In genomic region chr9:116096046-116096445, GRCh38 we compare ENCODE assay signal across 29 cellular contexts. TPM values are rescaled to one million over a fixed set of nuclear protein-coding genes. Genes with fewer than 3 reads are reported as not detected.
DNase-seq lines count a peak whose midpoint lies in the region; ATAC-seq and TF ChIP-seq lines count a peak whose summit lies in the region.
"Had no signal": no experiment of that assay in that cellular context is flagged by ENCODE, and none has a peak within 500 bp of the region (broad histone marks: within the 10 kb centered on the region; RNA-seq: fewer than 3 reads in every experiment).

No MANE protein-coding gene starts in this region.

- POLR2A ChIA-PET in IMR-90 (lab: Charles Lee; ENCODE audit: unreplicated experiment), result no interaction called here

- no peak overlapping the region for H2AFZ ChIP-seq in IMR-90 (replicated peaks; ENCODE audit: low read length, poor library complexity)
- H2AFZ ChIP-seq in mesenchymal stem cell (ENCODE audit: low read depth, low read length), result no peak overlapping the region
- H2AFZ ChIP-seq: parathyroid adenoma had no signal

- H4K20me1 ChIP-seq in IMR-90 (ENCODE audit: insufficient read depth, low read length), result no peaks in the 10 kb centered on the region

- H3K9ac ChIP-seq in IMR-90 (ENCODE audit: low read depth, low read length) (no peak overlapping the region), mesenchymal stem cell (ENCODE audit: low read length) (no peak overlapping the region)
- H3K9ac ChIP-seq: parathyroid adenoma had no signal

- no peak for ATAC-seq in IMR-90 (ENCODE audit: low read depth)
- ATAC-seq: gastrocnemius medialis, K562, left lobe of liver, right cardiac atrium had no signal

- H2AK5ac ChIP-seq in IMR-90 (ENCODE audit: low read depth, low read length) (peak overlapping the region; percentile 77), mesenchymal stem cell (ENCODE audit: low read length, severe bottlenecking) (no peak overlapping the region)

- H3K4me2 ChIP-seq in IMR-90 (ENCODE audit: low read depth, low read length), result no peak overlapping the region
- H3K4me2 ChIP-seq in mesenchymal stem cell (ENCODE audit: low read length, poor library complexity, severe bottlenecking), result no peak overlapping the region

- H3K4me3 ChIP-seq in IMR-90 (ENCODE audit: insufficient read depth, low read depth, low read length), result no peak overlapping the region
- no peak overlapping the region for H3K4me3 ChIP-seq in brain microvascular endothelial cell (ENCODE audit: low read depth, low read length)
- H3K4me3 ChIP-seq in mesenchymal stem cell (ENCODE audit: insufficient read depth in 1 of 2, low read depth in 1 of 2, low read length in 2 of 2), result no peak overlapping the region
- H3K4me3 ChIP-seq: esophagus squamous epithelium, gastrocnemius medialis, K562, spleen, thoracic aorta had no signal

- H3K18ac ChIP-seq in IMR-90 (ENCODE audit: low read depth, low read length) (peak overlapping the region; percentile 86; the same call in 1 of the 2 replicates), mesenchymal stem cell (ENCODE audit: low read depth in 1 of 2, low read length in 2 of 2) (no peak overlapping the region)

- CTCF ChIA-PET in IMR-90 (lab: Yijun Ruan, JAX), result no interaction called here

- H3K36me3 ChIP-seq in IMR-90 (ENCODE audit: control insufficient read depth, insufficient read depth, low read length) (no peaks in the 10 kb centered on the region), brain microvascular endothelial cell (replicated peaks) (no peaks in the 10 kb centered on the region), mesenchymal stem cell (ENCODE audit: control insufficient read depth in 1 of 2, insufficient read depth in 2 of 2, low read depth in 1 of 2, low read length in 2 of 2) (no peaks in the 10 kb centered on the region)
- H3K36me3 ChIP-seq: BE2C, esophagus squamous epithelium, gastrocnemius medialis, spleen, thoracic aorta had no signal

- H3K27ac ChIP-seq in IMR-90 (ENCODE audit: insufficient read depth, low read length) (no peak overlapping the region), brain microvascular endothelial cell (no peak overlapping the region), mesenchymal stem cell (ENCODE audit: low read length, poor library complexity, severe bottlenecking) (peak overlapping the region; percentile 12)
- H3K27ac ChIP-seq: esophagus squamous epithelium, gastrocnemius medialis, parathyroid adenoma, spleen, thoracic aorta had no signal

- TF ChIP-seq CTCF in IMR-90 (conservative IDR thresholded peaks at IDR 0.05; ENCODE audit: low read depth, low read length), result no peak
- no peak for TF ChIP-seq CTCF in brain microvascular endothelial cell (IDR thresholded peaks at IDR 0.05; ENCODE audit: low read depth, low read length, missing control alignments)
- TF ChIP-seq CTCF in GM20000 (IDR thresholded peaks at IDR 0.05; ENCODE audit: extremely low read depth, missing control alignments), result no peak

- peaks cover 12% of the 10 kb centered on the region for H3K4me1 ChIP-seq in IMR-90 (ENCODE audit: control insufficient read depth, insufficient read depth, low read length)
- H3K4me1 ChIP-seq in mesenchymal stem cell (ENCODE audit: control insufficient read depth, insufficient read depth, low read depth, low read length), result peaks cover 2% of the 10 kb centered on the region
- H3K4me1 ChIP-seq: BE2C, gastrocnemius medialis, parathyroid adenoma, spleen had no signal

- H4K91ac ChIP-seq in IMR-90 (ENCODE audit: insufficient read depth, low read depth, low read length), result no peak overlapping the region; the same call in 1 of the 2 replicates
- H4K91ac ChIP-seq in mesenchymal stem cell (ENCODE audit: low read length), result no peak overlapping the region

- H3K4ac ChIP-seq in IMR-90 (ENCODE audit: low read depth, low read length) (peak overlapping the region; percentile 34; the same call in 1 of the 2 replicates), mesenchymal stem cell (ENCODE audit: low read depth in 1 of 2, low read length in 2 of 2) (no peak overlapping the region)

- H4K8ac ChIP-seq in IMR-90 (ENCODE audit: low read depth in 2 of 2, low read length in 2 of 2), result 0 out of 4 replicates have a peak overlapping the region, but pooled peaks of 1 of the 2 experiments have one; percentile 19
- H4K8ac ChIP-seq in mesenchymal stem cell (ENCODE audit: low read length), result no peak overlapping the region

- H2BK120ac ChIP-seq in IMR-90 (ENCODE audit: low read depth, low read length) (peak overlapping the region; percentile 29; the same call in 1 of the 2 replicates), mesenchymal stem cell (ENCODE audit: low read depth, low read length) (no peak overlapping the region)

- H3K23ac ChIP-seq in IMR-90 (ENCODE audit: low read depth, low read length), result no peak overlapping the region
- H3K23ac ChIP-seq in mesenchymal stem cell (ENCODE audit: low read length in 2 of 2), result no peak overlapping the region

- H2BK12ac ChIP-seq in mesenchymal stem cell (ENCODE audit: low read length in 2 of 2), result no peak overlapping the region

- no peak for TF ChIP-seq RAD21 in IMR-90 (IDR thresholded peaks at IDR 0.05; ENCODE audit: low read length)

- in situ Hi-C loops in IMR-90 (cut with MboI; ENCODE audit: low sequenced_read_pairs), result no loop called here
- in situ Hi-C loops in brain microvascular endothelial cell (cut with HindIII; ENCODE audit: low pct_ligation_motif_present, low sequenced_read_pairs), result no loop called here

- peak overlapping the region; percentile 16; the same call in 1 of the 2 replicates for H2BK20ac ChIP-seq in IMR-90 (ENCODE audit: low read depth, low read length)

- H2BK15ac ChIP-seq in IMR-90 (ENCODE audit: low read depth, low read length) (peak overlapping the region; percentile 77; the same call in 1 of the 3 replicates), mesenchymal stem cell (ENCODE audit: low read depth, poor library complexity, severe bottlenecking) (no peak overlapping the region)

- no peaks in the 10 kb centered on the region for H3K79me1 ChIP-seq in IMR-90 (ENCODE audit: low read depth in 1 of 2, low read length in 2 of 2)
- H3K79me1 ChIP-seq in mesenchymal stem cell (replicated peaks; ENCODE audit: low read length, poor library complexity, severe bottlenecking), result no peaks in the 10 kb centered on the region

- DNase-seq in Daoy (ENCODE audit: low read depth) (peak; percentile 53), IMR-90 (peak; percentile 38), brain microvascular endothelial cell (peak; percentile 39), mesenchymal stem cell (no peak), GM20000 (ENCODE audit: low spot score) (no peak), NCI-H1694 (lab: John Stamatoyannopoulos, UW) (no peak)
- DNase-seq in activated CD8-positive, alpha-beta memory T cell treated with anti-CD3 and anti-CD28 coated beads, Interleukin-2, amount 50 U/mL, for 4 hours, result no peak
- DNase-seq: ACHN; activated CD4-positive, alpha-beta memory T cell treated with anti-CD3 and anti-CD28 coated beads for 36 hours; activated CD4-positive, alpha-beta T cell treated with anti-CD3 and anti-CD28 coated beads for 1 hour; activated naive CD4-positive, alpha-beta T cell; BE2C; DMS 273 treated with DMSO at 0.1 percent for 48 hours; esophagus squamous epithelium; gastrocnemius medialis; hypothalamus; immature natural killer cell; NCI-H2081; NK-92 treated with Interleukin-12 subunit alpha and Interleukin-12 subunit beta, amount 100 ng/mL, for 24 hours; right cardiac atrium; Right ventricle myocardium superior; spleen; stimulated activated CD8-positive, alpha-beta memory T cell treated with anti-CD3 and anti-CD28 coated beads, Interleukin-4, amount 100 ng/mL, for 48 hours had no signal

- H4K5ac ChIP-seq in IMR-90 (ENCODE audit: low read depth, low read length), result peak overlapping the region; percentile 53; the same call in 1 of the 2 replicates

- intact Hi-C loops in IMR-90 (cut with micrococcal nuclease), result no loop called here

- H3K9me3 ChIP-seq in IMR-90 (ENCODE audit: control insufficient read depth, insufficient read depth, low read length) (no peaks in the 10 kb centered on the region), mesenchymal stem cell (ENCODE audit: control insufficient read depth, low read length) (no peaks in the 10 kb centered on the region)
- H3K9me3 ChIP-seq: BE2C, esophagus squamous epithelium, gastrocnemius medialis, thoracic aorta had no signal

- H2AK9ac ChIP-seq in IMR-90 (replicated peaks; ENCODE audit: low read depth, low read length, poor library complexity), result no peak overlapping the region

- WGBS in IMR-90 (ENCODE audit: extremely low coverage in 2 of 2, insufficient read length in 1 of 2), 2 experiments, result no CpG with 5 or more reads among the region's 4 CpGs
- 90% methylated on average over 4 of the region's 4 CpGs for WGBS in mesenchymal stem cell

- no peak overlapping the region for H3K56ac ChIP-seq in IMR-90 (ENCODE audit: extremely low read depth, insufficient read depth, low read length)

- H2BK5ac ChIP-seq in IMR-90 (ENCODE audit: low read depth, low read length, poor library complexity, severe bottlenecking) (peak overlapping the region; percentile 28), mesenchymal stem cell (ENCODE audit: low read depth, low read length, poor library complexity, severe bottlenecking) (no peak overlapping the region)

- H3K14ac ChIP-seq in IMR-90 (replicated peaks; ENCODE audit: low read depth, low read length) (no peak overlapping the region), mesenchymal stem cell (ENCODE audit: low read length in 2 of 2) (no peak overlapping the region)

- H3K9me1 ChIP-seq in IMR-90 (ENCODE audit: insufficient read depth, low read length), result peaks cover 10% of the 10 kb centered on the region

- dilution Hi-C loops in IMR-90 (cut with HindIII; ENCODE audit: low sequenced_read_pairs, unreplicated experiment), result no loop called here

- BruUV-seq in IMR-90 (replicated peaks; lab: Mats Ljungman, UMichigan), result no TSS peak

- H3K27me3 ChIP-seq in IMR-90 (ENCODE audit: control insufficient read depth, insufficient read depth, low read length) (no peaks in the 10 kb centered on the region), brain microvascular endothelial cell (replicated peaks) (no peaks in the 10 kb centered on the region), mesenchymal stem cell (ENCODE audit: control insufficient read depth in 1 of 2, insufficient read depth in 1 of 2, low read length in 2 of 2) (no peaks in the 10 kb centered on the region)
- H3K27me3 ChIP-seq: BE2C, gastrocnemius medialis, spleen had no signal

- no peak for TF ChIP-seq POLR2A in IMR-90 (IDR thresholded peaks at IDR 0.05; ENCODE audit: low read depth, low read length)

RNA-seq across cellular contexts. Expression of gene PAPPA, which starts 57.5 kb away (rescaled TPM):
- total RNA-seq in Daoy (2014; rRNA removed; shearing (Covaris generic)), result 8.3 and 9.9 TPM in 2 replicates
- 11.7 and 12.4 TPM in 2 replicates for total RNA-seq in IMR-90 (2012; rRNA removed)
- polyA plus RNA-seq in IMR-90 (2012; rRNA removed), result 8.3 and 8.6 TPM in 2 replicates
- 3.3 and 7.5 TPM in 2 replicates for polyA plus RNA-seq in IMR-90 (2012; cell fraction: cytosol; rRNA removed)
- 7.6 and 18.5 TPM in 2 replicates for polyA plus RNA-seq in IMR-90 (2012; cell fraction: nucleus; rRNA removed; ENCODE audit: low replicate concordance)
- polyA plus RNA-seq in mesenchymal stem cell (2013, experiment 1 of 2), result 90.6 TPM
- polyA plus RNA-seq in mesenchymal stem cell (2013, experiment 2 of 2), result 85.6 TPM
- total RNA-seq: activated CD4-positive, alpha-beta memory T cell treated with anti-CD3 and anti-CD28 coated beads for 36 hours; HT-29; T-helper 2 cell treated with Interferon-gamma antibody and Interleukin-4, amounts not matched to agents 100 ng/mL and 5 ng/mL, for 36 hours had no signal
- polyA plus RNA-seq: immature natural killer cell had no signal

Comparison
In these comparisons a context has a peak if more than half of its experiments do, and no peak if none do; other contexts are left out.
1. DNase-seq: peak in Daoy (single experiment), IMR-90 (single experiment) and brain microvascular endothelial cell (single experiment); none in mesenchymal stem cell (single experiment), GM20000 (single experiment), activated CD8-positive, alpha-beta memory T cell treated with anti-CD3 and anti-CD28 coated beads, Interleukin-2, amount 50 U/mL, for 4 hours (single experiment) and NCI-H1694 (single experiment).